Comparison of ENCODE assay signal across 9 cellular contexts in genomic region chr4:78720994-78721677, GRCh38. TPM values are rescaled to one million over a fixed set of nuclear protein-coding genes. Genes with fewer than 3 reads are reported as not detected.
DNase-seq lines count a peak whose midpoint lies in the region; ATAC-seq and TF ChIP-seq lines count a peak whose summit lies in the region.
"Had no signal": no experiment of that assay in that cellular context is flagged by ENCODE, and none has a peak within 500 bp of the region (broad histone marks: within the 10 kb centered on the region; RNA-seq: fewer than 3 reads in every experiment).

No MANE protein-coding gene starts in this region.

- CTCF ChIA-PET in Caco-2 (lab: Charles Lee): no interaction called here

- no TSS peak for BruUV-seq in Caco-2 (replicated peaks; lab: Mats Ljungman, UMichigan)

- peak overlapping the region; percentile 69 for H3K27ac ChIP-seq in neutrophil
- H3K27ac ChIP-seq: epithelial cell of prostate, Peyer's patch had no signal

- POLR2A ChIA-PET in Caco-2 (lab: Charles Lee): no interaction called here

- TF ChIP-seq CTCF in neutrophil (IDR thresholded peaks at IDR 0.05) (no peak), Caco-2 (IDR thresholded peaks at IDR 0.05; ENCODE audit: insufficient read depth in 1 of 2, low read depth in 1 of 2, low read length in 1 of 2, severe bottlenecking in 1 of 2, unreplicated experiment in 1 of 2) (no peak)

- H3K27ac Mint-ChIP-seq in Caco-2 (ENCODE audit: unreplicated experiment): no peak overlapping the region

- H3K36me3 Mint-ChIP-seq in Caco-2 (ENCODE audit: insufficient read depth, unreplicated experiment): no peaks in the 10 kb centered on the region

- H3K4me3 Mint-ChIP-seq in Caco-2 (ENCODE audit: unreplicated experiment): no peak overlapping the region

- H3K27me3 ChIP-seq in neutrophil: no peaks in the 10 kb centered on the region
- H3K27me3 ChIP-seq in Caco-2 (replicated peaks; ENCODE audit: control insufficient read depth, insufficient read depth, low read length): no peaks in the 10 kb centered on the region
- H3K27me3 ChIP-seq: Peyer's patch had no signal

- peaks cover 23% of the 10 kb centered on the region for H3K9me3 Mint-ChIP-seq in Caco-2 (ENCODE audit: unreplicated experiment)

- peak; percentile 91 for ATAC-seq in GM19463 (IDR thresholded peaks at IDR 0.05; ENCODE audit: unreplicated experiment)
- peak; percentile 93 for ATAC-seq in HG03354 (IDR thresholded peaks at IDR 0.05; ENCODE audit: poor library complexity, severe bottlenecking, unreplicated experiment)

- H3K9me3 ChIP-seq in neutrophil (no peaks in the 10 kb centered on the region), Caco-2 (no peaks in the 10 kb centered on the region)
- H3K9me3 ChIP-seq: Peyer's patch had no signal

- peaks cover 15 to 23% of the 10 kb centered on the region in 2 experiments for H3K4me1 ChIP-seq in neutrophil (ENCODE audit: control insufficient read depth in 1 of 2, insufficient read depth in 1 of 2, low read depth in 1 of 2, low read length in 1 of 2)
- no peaks in the 10 kb centered on the region for H3K4me1 ChIP-seq in Caco-2

- H3K4me1 Mint-ChIP-seq in Caco-2 (ENCODE audit: low read depth, unreplicated experiment): no peaks in the 10 kb centered on the region

- H3K36me3 ChIP-seq in neutrophil (peaks cover 8% of the 10 kb centered on the region), Caco-2 (ENCODE audit: control insufficient read depth, insufficient read depth, low read length) (no peaks in the 10 kb centered on the region)
- H3K36me3 ChIP-seq: Peyer's patch had no signal

- DNase-seq in activated gamma-delta T cell treated with anti-CD3 and anti-CD28 coated beads, Interleukin-2, amount 50 U/mL, for 16 hours (ENCODE audit: low read depth): peak; percentile 0
- no peak for DNase-seq in NCI-H1417 (lab: John Stamatoyannopoulos, UW)
- DNase-seq in NCI-H1930 (lab: John Stamatoyannopoulos, UW): no peak
- no peak for DNase-seq in Caco-2

- no peaks in the 10 kb centered on the region for H3K27me3 Mint-ChIP-seq in Caco-2 (ENCODE audit: insufficient read depth, unreplicated experiment)

- intact Hi-C loops in Caco-2 (cut with micrococcal nuclease; ENCODE audit: unreplicated experiment): no loop called here

- H3K4me3 ChIP-seq in neutrophil (ENCODE audit: low read depth in 1 of 2, low read length in 1 of 2) (peak overlapping the region; percentile 30 to 56), Caco-2 (ENCODE audit: low read depth, low read length) (no peak overlapping the region)
- H3K4me3 ChIP-seq: Peyer's patch had no signal

RNA-seq across cellular contexts. Expression of gene BMP2K, which starts 55.0 kb away (rescaled TPM):
- total RNA-seq in Caco-2 (2022): 45.6 and 48.2 TPM in 2 replicates
